29 cellular contexts compared by ENCODE assay signal in genomic region chr22:28417426-28417825, GRCh38.
"Had no signal": no experiment of that assay in that cellular context is flagged by ENCODE, and none has a peak within 500 bp of the region (broad histone marks: within the 10 kb centered on the region; RNA-seq: fewer than 3 reads in every experiment).

No MANE protein-coding gene starts in this region.

- DNase-seq: naive thymus-derived CD8-positive, alpha-beta T cell; nephron progenitor cell; occipital lobe; ovary; posterior cingulate gyrus; psoas muscle; right cardiac atrium; right lobe of liver; spleen; stimulated activated CD4-positive, alpha-beta T cell treated with anti-CD3 and anti-CD28 coated beads, Interleukin-12 subunit alpha, Interleukin-12 subunit beta, amount 100 ng/mL, for 4 hours; stimulated activated CD4-positive, alpha-beta T cell treated with anti-CD3 and anti-CD28 coated beads, Interleukin-1b, Interleukin-23, amount 100 ng/mL, for 48 hours; stimulated activated CD4-positive, alpha-beta T cell treated with anti-CD3 and anti-CD28 coated beads, Interleukin-4, amount 100 ng/mL, for 1 hour; stimulated activated CD4-positive, alpha-beta T cell treated with anti-CD3 and anti-CD28 coated beads, Interleukin-4, amount 100 ng/mL, for 4 hours; stimulated activated CD8-positive, alpha-beta memory T cell treated with anti-CD3 and anti-CD28 coated beads, Interleukin-4, amount 100 ng/mL, for 48 hours; stimulated activated naive CD4-positive, alpha-beta T cell; stimulated activated naive CD8-positive, alpha-beta T cell treated with anti-CD3 and anti-CD28 coated beads, Interleukin-15, amount 100 ng/mL, for 72 hours; stimulated activated naive CD8-positive, alpha-beta T cell treated with anti-CD3 and anti-CD28 coated beads, Interleukin-15, Interleukin-2, amounts not matched to agents 100 U/mL and 50 U/mL, for 24 hours; substantia nigra; testis; tibial artery; transverse colon; upper lobe of right lung; uterus had no signal

- H3K79me2 ChIP-seq: parathyroid adenoma had no signal

- H3K9ac ChIP-seq: parathyroid adenoma had no signal

- H3K4me3 ChIP-seq: ovary, psoas muscle, right lobe of liver, skin epidermis, smooth muscle cell, spleen, suprapubic skin, testis, tibial artery, transverse colon, upper lobe of right lung, uterus had no signal

- H3K27me3 ChIP-seq: ovary, right lobe of liver, spleen, suprapubic skin, testis, tibial artery, transverse colon, upper lobe of right lung, uterus had no signal

- H3K4me1 ChIP-seq: suprapubic skin, testis, uterus had no signal

- H3K36me3 ChIP-seq: ovary, right lobe of liver, spleen, suprapubic skin, tibial artery, transverse colon, upper lobe of right lung, uterus had no signal

- H3K9me3 ChIP-seq: ovary, psoas muscle, right lobe of liver, spleen, suprapubic skin, testis, tibial artery, transverse colon, upper lobe of right lung, uterus had no signal

- H2AFZ ChIP-seq: parathyroid adenoma had no signal

- H3K4me2 ChIP-seq: smooth muscle cell had no signal

- H3K27ac ChIP-seq: ovary, parathyroid adenoma, psoas muscle, right lobe of liver, skin epidermis, spleen, suprapubic skin, testis, tibial artery, transverse colon, upper lobe of right lung, uterus had no signal

- ATAC-seq: naive thymus-derived CD8-positive, alpha-beta T cell; natural killer cell treated with Interleukin-12 subunit alpha and Interleukin-12 subunit beta and Interleukin-15 and Interleukin-18, amount 100 ng/mL, for 72 hours; psoas muscle; right cardiac atrium; right lobe of liver; stimulated activated memory B cell treated with anti-CD40 and anti-IgM and Interleukin-4, amounts not matched to agents 10 μg/mL and 1 μg/mL and 100 μg/mL, for 72 hours; stimulated activated naive CD8-positive, alpha-beta T cell treated with anti-CD3 and anti-CD28 coated beads, Interleukin-15, amount 100 ng/mL, for 72 hours; stimulated activated naive CD8-positive, alpha-beta T cell treated with anti-CD3 and anti-CD28 coated beads, Interleukin-15, Interleukin-2, amounts not matched to agents 100 U/mL and 50 U/mL, for 24 hours; upper lobe of right lung had no signal
